ENCODE assay signal across 7 cellular contexts in the genomic region with DNA sequence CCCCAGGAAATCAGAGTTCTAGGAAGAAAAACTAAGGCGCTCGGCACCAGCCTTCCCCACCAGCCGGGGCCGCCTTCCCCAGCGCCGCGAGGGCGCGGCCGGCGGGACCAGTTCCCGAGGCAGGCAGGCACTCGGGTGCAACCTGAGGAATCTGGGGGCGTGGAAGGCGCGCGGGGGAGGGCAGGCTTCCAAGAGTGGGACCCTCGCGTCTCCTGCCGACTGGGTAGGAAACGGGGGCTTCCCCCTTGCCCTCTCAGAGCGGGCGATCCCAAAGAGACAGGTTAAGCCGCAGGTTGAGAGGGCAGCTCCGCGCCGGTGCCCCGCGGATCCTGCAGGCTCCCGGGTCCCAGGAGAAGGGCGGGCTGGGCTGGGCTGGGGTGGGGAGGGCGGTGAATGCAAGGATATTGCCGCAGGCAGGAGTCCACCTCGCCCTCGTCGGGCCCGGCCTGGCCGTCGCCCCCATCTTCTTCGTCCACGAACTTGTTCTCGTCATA. TPM values are rescaled to one million over a fixed set of nuclear protein-coding genes. Genes with fewer than 3 reads are reported as not detected.
DNase-seq lines count a peak whose midpoint lies in the region; ATAC-seq, FAIRE-seq and TF ChIP-seq lines count a peak whose summit lies in the region.

No MANE protein-coding gene starts in this region.

- H3K27me3 ChIP-seq in HepG2 (ENCODE audit: control insufficient read depth in 1 of 2, insufficient read depth in 2 of 2, low read length in 2 of 2): no peaks in the 10 kb centered on the region

- peaks cover 2% of the 10 kb centered on the region; the same call in 1 of the 2 replicates for H4K20me1 ChIP-seq in HepG2 (ENCODE audit: insufficient read depth, low read length)

- no peaks in the 10 kb centered on the region for H3K9me3 Mint-ChIP-seq in T-helper 1 cell treated with Interleukin-12 subunit alpha and Interleukin-12 subunit beta and Interleukin-4 antibody, amounts not matched to agents 30 μg/mL and 1 μg/mL, for 36 hours

- no TSS peak for BruUV-seq in HepG2 (replicated peaks; lab: Mats Ljungman, UMichigan)

- peaks cover 3 to 6% of the 10 kb centered on the region in 2 experiments; a peak in 4 of 5 replicates for H3K36me3 ChIP-seq in HepG2 (replicated peaks in 1 of 2; ENCODE audit: control insufficient read depth in 1 of 2, insufficient read depth in 2 of 2, low read length in 2 of 2)

- peak; percentile 34 for DNase-seq in choroid plexus epithelial cell (ENCODE audit: low read depth)
- no peak for DNase-seq in HepG2 (ENCODE audit: low spot score)
- peak; percentile 56 for DNase-seq in stimulated activated CD8-positive, alpha-beta memory T cell treated with anti-CD3 and anti-CD28 coated beads, Interleukin-4, amount 100 ng/mL, for 48 hours
- DNase-seq in epidermal melanocyte (ENCODE audit: insufficient read length, low spot score): no peak

- TF ChIP-seq RAD21 in HepG2 (CRISPR knock-in tag; IDR thresholded peaks at IDR 0.05): no peak

- TF ChIP-seq CTCF in choroid plexus epithelial cell (conservative IDR thresholded peaks at IDR 0.05; ENCODE audit: low read depth, low read length) (no peak), HepG2 (CRISPR knock-in tag; IDR thresholded peaks at IDR 0.05) (no peak)

- peaks cover 45% of the 10 kb centered on the region for H3K4me1 Mint-ChIP-seq in T-helper 1 cell treated with Interleukin-12 subunit alpha and Interleukin-12 subunit beta and Interleukin-4 antibody, amounts not matched to agents 30 μg/mL and 1 μg/mL, for 36 hours (ENCODE audit: low read depth)

- ATAC-seq in GM18909 (IDR thresholded peaks at IDR 0.05; ENCODE audit: poor library complexity, unreplicated experiment) (peak; percentile 4), HG03066 (IDR thresholded peaks at IDR 0.05; ENCODE audit: low read depth, unreplicated experiment) (peak; percentile 8), HepG2 (peak; percentile 48)

- H3K79me2 ChIP-seq in HepG2 (ENCODE audit: insufficient read depth, low read length): peaks cover 43% of the 10 kb centered on the region

- peak overlapping the region; percentile 84 for H3K27ac ChIP-seq in HepG2 (ENCODE audit: extremely low read length, insufficient read depth, low read length)

- H3K4me3 ChIP-seq in choroid plexus epithelial cell (ENCODE audit: low read depth, low read length) (peak overlapping the region; percentile 76), HepG2 (replicated peaks in 1 of 3; ENCODE audit: insufficient read depth in 1 of 3, low read depth in 2 of 3, low read length in 3 of 3) (peak overlapping the region; percentile 89 to 97 (median 91))

- peaks cover 10% of the 10 kb centered on the region for H3K27me3 Mint-ChIP-seq in T-helper 1 cell treated with Interleukin-12 subunit alpha and Interleukin-12 subunit beta and Interleukin-4 antibody, amounts not matched to agents 30 μg/mL and 1 μg/mL, for 36 hours (ENCODE audit: low read depth)

- POLR2A ChIA-PET in HepG2 (lab: Yijun Ruan, JAX): interaction anchor here (0.6 kb wide), 1 partner anchor 164 kb away, joined by 5 read pairs; no protein-coding TSS in a partner anchor

- no peaks in the 10 kb centered on the region for H3K9me3 ChIP-seq in HepG2 (ENCODE audit: low read length)

- CTCF ChIA-PET in HepG2 (lab: Yijun Ruan, JAX; ENCODE audit: low intra/inter-chr PET ratio, low total read pairs): no interaction called here

- H3K4me3 Mint-ChIP-seq in T-helper 1 cell treated with Interleukin-12 subunit alpha and Interleukin-12 subunit beta and Interleukin-4 antibody, amounts not matched to agents 30 μg/mL and 1 μg/mL, for 36 hours: peak overlapping the region; percentile 100

- FAIRE-seq in HepG2 (lab: Jason Lieb, UNC): no peak

- TF ChIP-seq POLR2A in HepG2 (IDR thresholded peaks at IDR 0.05; ENCODE audit: insufficient read depth in 1 of 2, low read depth in 2 of 2, low read length in 2 of 2): no peak

- peaks cover 26% of the 10 kb centered on the region for H3K36me3 Mint-ChIP-seq in T-helper 1 cell treated with Interleukin-12 subunit alpha and Interleukin-12 subunit beta and Interleukin-4 antibody, amounts not matched to agents 30 μg/mL and 1 μg/mL, for 36 hours (ENCODE audit: low read depth)

- no peak overlapping the region for H2AFZ ChIP-seq in HepG2 (ENCODE audit: low read length)

- H3K4me2 ChIP-seq in HepG2 (ENCODE audit: low read depth, low read length): peak overlapping the region; percentile 70

- 0% methylated on average over 18 of the region's 42 CpGs for WGBS in HepG2 (ENCODE audit: low lambda C conversion rate)

- intact Hi-C loops in HepG2 (cut with micrococcal nuclease; ENCODE audit: unreplicated experiment): loop anchor here (5.0 to 10.0 kb wide), 4 partner anchors 50 to 282 kb away; partner anchors contain the start of gene SMG7

- H3K4me1 ChIP-seq in HepG2 (ENCODE audit: insufficient read depth, low read length): peaks cover 69% of the 10 kb centered on the region

- TF ChIP-seq EP300 in HepG2 (IDR thresholded peaks at IDR 0.05; ENCODE audit: low read depth in 2 of 2, low read length in 2 of 2): no peak
- no peak for TF ChIP-seq EP300 in HepG2 (CRISPR knock-in tag; IDR thresholded peaks at IDR 0.05; ENCODE audit: borderline replicate concordance)

- peak overlapping the region; percentile 91 for H3K9ac ChIP-seq in HepG2 (ENCODE audit: insufficient read depth, low read depth, low read length)

- in situ Hi-C loops in HepG2 (cut with HindIII; ENCODE audit: extremely low pct_ligation_motif_present, low pct_unique_long_range_greater_than_20kb): no loop called here

- H3K27ac Mint-ChIP-seq in T-helper 1 cell treated with Interleukin-12 subunit alpha and Interleukin-12 subunit beta and Interleukin-4 antibody, amounts not matched to agents 30 μg/mL and 1 μg/mL, for 36 hours: peak overlapping the region; percentile 100

RNA-seq across cellular contexts. Expression of gene ARPC5, which starts 0.4 kb away (rescaled TPM):
- total RNA-seq in HepG2 (2016; rRNA removed; fragmentation: Illumina TruSeq; extraction: Trizol): 106 and 148 TPM in 2 replicates
- total RNA-seq in HepG2 (2016; cell fraction: cytosol; rRNA removed; fragmentation: Illumina TruSeq; extraction: Trizol; ENCODE audit: low read depth): 8.0 and 11.5 TPM in 2 replicates
- total RNA-seq in HepG2 (2016; cell fraction: insoluble cytoplasmic fraction; rRNA removed; fragmentation: Illumina TruSeq; extraction: Trizol): 110 and 163 TPM in 2 replicates
- total RNA-seq in HepG2 (2016; cell fraction: membrane; rRNA removed; fragmentation: Illumina TruSeq; extraction: Trizol): 39.6 and 47.2 TPM in 2 replicates
- 45.8 TPM in 2 replicates for total RNA-seq in HepG2 (2016; cell fraction: nucleus; rRNA removed; fragmentation: Illumina TruSeq; extraction: Trizol)
- polyA plus RNA-seq in HepG2 (2011; rRNA removed): 40.1 and 48.4 TPM in 2 replicates
- polyA plus RNA-seq in HepG2 (2011; cell fraction: cytosol; rRNA removed): 21.1 and 33.4 TPM in 2 replicates
- 7.7 and 10.0 TPM in 2 replicates for polyA plus RNA-seq in HepG2 (2011; cell fraction: nucleus; rRNA removed)
- polyA plus RNA-seq in HepG2 (2012): 50.2 and 53.9 TPM in 2 replicates
- 8.8 and 9.5 TPM in 2 replicates for polyA plus RNA-seq in HepG2 (2016; cell fraction: cytosol; fragmentation: Illumina TruSeq; extraction: Trizol; ENCODE audit: low read depth)
- polyA plus RNA-seq in HepG2 (2016; cell fraction: insoluble cytoplasmic fraction; fragmentation: Illumina TruSeq; extraction: Trizol; ENCODE audit: low read depth): 146 and 157 TPM in 2 replicates
- polyA plus RNA-seq in HepG2 (2016; cell fraction: membrane; fragmentation: Illumina TruSeq; extraction: Trizol; ENCODE audit: low read depth): 29.5 and 30.2 TPM in 2 replicates
- polyA plus RNA-seq in HepG2 (2016; cell fraction: nucleus; fragmentation: Illumina TruSeq; extraction: Trizol; ENCODE audit: insufficient read depth, low read depth): 58.8 and 62.7 TPM in 2 replicates
- polyA minus RNA-seq in HepG2 (2011; rRNA and poly(A)+ RNA removed; ENCODE audit: low replicate concordance): 16.7 and 70.1 TPM in 2 replicates
- 28.3 and 29.7 TPM in 2 replicates for polyA minus RNA-seq in HepG2 (2011; cell fraction: cytosol; rRNA and poly(A)+ RNA removed)
- polyA minus RNA-seq in HepG2 (2011; cell fraction: nucleus; rRNA and poly(A)+ RNA removed): 44.3 and 44.4 TPM in 2 replicates

RNA-seq across cellular contexts. Expression of gene APOBEC4, which starts 18.0 kb away (rescaled TPM):
- not detected in 2 replicates for total RNA-seq in HepG2 (2016; rRNA removed; fragmentation: Illumina TruSeq; extraction: Trizol)
- total RNA-seq in HepG2 (2016; cell fraction: cytosol; rRNA removed; fragmentation: Illumina TruSeq; extraction: Trizol; ENCODE audit: low read depth): not detected in 2 replicates
- total RNA-seq in HepG2 (2016; cell fraction: insoluble cytoplasmic fraction; rRNA removed; fragmentation: Illumina TruSeq; extraction: Trizol): not detected in 2 replicates
- not detected in 2 replicates for total RNA-seq in HepG2 (2016; cell fraction: membrane; rRNA removed; fragmentation: Illumina TruSeq; extraction: Trizol)
- total RNA-seq in HepG2 (2016; cell fraction: nucleus; rRNA removed; fragmentation: Illumina TruSeq; extraction: Trizol): not detected in 2 replicates
- not detected in 2 replicates for polyA plus RNA-seq in HepG2 (2011; rRNA removed)
- polyA plus RNA-seq in HepG2 (2011; cell fraction: cytosol; rRNA removed): not detected in 2 replicates
- not detected in 2 replicates for polyA plus RNA-seq in HepG2 (2011; cell fraction: nucleus; rRNA removed)
- not detected in 2 replicates for polyA plus RNA-seq in HepG2 (2012)
- polyA plus RNA-seq in HepG2 (2016; cell fraction: cytosol; fragmentation: Illumina TruSeq; extraction: Trizol; ENCODE audit: low read depth): not detected in 2 replicates
- not detected in 2 replicates for polyA plus RNA-seq in HepG2 (2016; cell fraction: insoluble cytoplasmic fraction; fragmentation: Illumina TruSeq; extraction: Trizol; ENCODE audit: low read depth)
- polyA plus RNA-seq in HepG2 (2016; cell fraction: membrane; fragmentation: Illumina TruSeq; extraction: Trizol; ENCODE audit: low read depth): not detected in 2 replicates
- polyA plus RNA-seq in HepG2 (2016; cell fraction: nucleus; fragmentation: Illumina TruSeq; extraction: Trizol; ENCODE audit: insufficient read depth, low read depth): not detected in 2 replicates
- not detected in 2 replicates for polyA minus RNA-seq in HepG2 (2011; rRNA and poly(A)+ RNA removed; ENCODE audit: low replicate concordance)
- not detected in 2 replicates for polyA minus RNA-seq in HepG2 (2011; cell fraction: cytosol; rRNA and poly(A)+ RNA removed)
- polyA minus RNA-seq in HepG2 (2011; cell fraction: nucleus; rRNA and poly(A)+ RNA removed): not detected in 2 replicates

RNA-seq across cellular contexts. Expression of gene NCF2, which starts 44.9 kb away (rescaled TPM):
- 0.46 and 1.1 TPM in 2 replicates for total RNA-seq in HepG2 (2016; rRNA removed; fragmentation: Illumina TruSeq; extraction: Trizol)
- 0.26 and 0.30 TPM in 2 replicates for total RNA-seq in HepG2 (2016; cell fraction: cytosol; rRNA removed; fragmentation: Illumina TruSeq; extraction: Trizol; ENCODE audit: low read depth)
- 0.37 and 0.41 TPM in 2 replicates for total RNA-seq in HepG2 (2016; cell fraction: insoluble cytoplasmic fraction; rRNA removed; fragmentation: Illumina TruSeq; extraction: Trizol)
- total RNA-seq in HepG2 (2016; cell fraction: membrane; rRNA removed; fragmentation: Illumina TruSeq; extraction: Trizol): 0.14 and 0.19 TPM in 2 replicates
- not detected in 2 replicates for total RNA-seq in HepG2 (2016; cell fraction: nucleus; rRNA removed; fragmentation: Illumina TruSeq; extraction: Trizol)
- 0.18 and 0.25 TPM in 2 replicates for polyA plus RNA-seq in HepG2 (2011; rRNA removed)
- polyA plus RNA-seq in HepG2 (2011; cell fraction: cytosol; rRNA removed): 0.50 and 0.68 TPM in 2 replicates
- 0.10 and 0.35 TPM in 2 replicates for polyA plus RNA-seq in HepG2 (2011; cell fraction: nucleus; rRNA removed)
- 0.21 and 0.25 TPM in 2 replicates for polyA plus RNA-seq in HepG2 (2012)
- 0.14 and 0.24 TPM in 2 replicates for polyA plus RNA-seq in HepG2 (2016; cell fraction: cytosol; fragmentation: Illumina TruSeq; extraction: Trizol; ENCODE audit: low read depth)
- polyA plus RNA-seq in HepG2 (2016; cell fraction: insoluble cytoplasmic fraction; fragmentation: Illumina TruSeq; extraction: Trizol; ENCODE audit: low read depth): 0.27 and 1.4 TPM in 2 replicates
- 0.43 and 0.53 TPM in 2 replicates for polyA plus RNA-seq in HepG2 (2016; cell fraction: membrane; fragmentation: Illumina TruSeq; extraction: Trizol; ENCODE audit: low read depth)
- polyA plus RNA-seq in HepG2 (2016; cell fraction: nucleus; fragmentation: Illumina TruSeq; extraction: Trizol; ENCODE audit: insufficient read depth, low read depth): 0.72 TPM in 1 of 2 replicates, not detected in the other
- 3.3 TPM in 1 of 2 replicates, not detected in the other for polyA minus RNA-seq in HepG2 (2011; rRNA and poly(A)+ RNA removed; ENCODE audit: low replicate concordance)
- polyA minus RNA-seq in HepG2 (2011; cell fraction: cytosol; rRNA and poly(A)+ RNA removed): not detected in 2 replicates
- polyA minus RNA-seq in HepG2 (2011; cell fraction: nucleus; rRNA and poly(A)+ RNA removed): not detected in 2 replicates

Comparison
In these comparisons a context has a peak if more than half of its experiments do, and no peak if none do; other contexts are left out.
1. DNase-seq: peak in choroid plexus epithelial cell (single experiment) and stimulated activated CD8-positive, alpha-beta memory T cell treated with anti-CD3 and anti-CD28 coated beads, Interleukin-4, amount 100 ng/mL, for 48 hours (single experiment); none in HepG2 (single experiment) and epidermal melanocyte (single experiment).
2. Peak in every context shown above with its lines, with median percentiles within 50 percentile points of each other: ATAC-seq.